In genomic region chr12:51801027-51801426, GRCh38 we compare ENCODE assay signal across 35 cellular contexts. TPM values are rescaled to one million over a fixed set of nuclear protein-coding genes. Genes with fewer than 3 reads are reported as not detected.
"Had no signal": no experiment of that assay in that cellular context is flagged by ENCODE, and none has a peak within 500 bp of the region (broad histone marks: within the 10 kb centered on the region; RNA-seq: fewer than 3 reads in every experiment).

No MANE protein-coding gene starts in this region.

- H3K4me2 ChIP-seq: KMS-11 had no signal

- H3K36me3 ChIP-seq: MG63 had no signal

- DNase-seq: Karpas-422, Kasumi-1, KG1, MG63, MV-4-11, NCI-H1048, NCI-H1092, NCI-H1092 treated with DMSO at 0.1 percent for 48 hours, NCI-H1105, NCI-H1105 treated with DMSO at 0.1 percent for 48 hours, NCI-H1417, NCI-H1417 treated with DMSO at 0.1 percent for 48 hours, NCI-H1436, NCI-H1436 treated with DMSO at 0.1 percent for 48 hours, NCI-H146, NCI-H1694, NCI-H1694 treated with DMSO at 0.1 percent for 48 hours, NCI-H187, NCI-H187 treated with DMSO at 0.1 percent for 48 hours, NCI-H1930, NCI-H2029, NCI-H2029 treated with DMSO at 0.1 percent for 48 hours, NCI-H2081, NCI-H2081 treated with DMSO at 0.1 percent for 48 hours, NCI-H2107, NCI-H2171, NCI-H2171 treated with DMSO at 0.1 percent for 48 hours, NCI-H2227 treated with DMSO at 0.1 percent for 48 hours, NCI-H226, NCI-H345, NCI-H446, NCI-H446 treated with DMSO at 0.1 percent for 48 hours, NCI-H510A had no signal

- H3K27me3 ChIP-seq: MG63 had no signal

- H3K4me3 ChIP-seq: MG63 had no signal

- H3K27ac ChIP-seq: KMS-11 had no signal

- H3K9ac ChIP-seq: KMS-11 had no signal

- H3K9me3 ChIP-seq: MG63 had no signal

RNA-seq across cellular contexts. Expression of gene FIGNL2, which starts 47.5 kb away (rescaled TPM):
- total RNA-seq: MCF 10A had no signal
